Comparison of ENCODE assay signal across 9 cellular contexts in genomic region chr5:123119334-123119986, GRCh38. TPM values are rescaled to one million over a fixed set of nuclear protein-coding genes. Genes with fewer than 3 reads are reported as not detected.
DNase-seq lines count a peak whose midpoint lies in the region; ATAC-seq and TF ChIP-seq lines count a peak whose summit lies in the region.
"Had no signal": no experiment of that assay in that cellular context is flagged by ENCODE, and none has a peak within 500 bp of the region (broad histone marks: within the 10 kb centered on the region; RNA-seq: fewer than 3 reads in every experiment).

No MANE protein-coding gene starts in this region.

- no peaks in the 10 kb centered on the region for H3K9me3 ChIP-seq in MG63

- H3K27me3 ChIP-seq in MG63, result no peaks in the 10 kb centered on the region

- TF ChIP-seq CTCF in choroid plexus epithelial cell (conservative IDR thresholded peaks at IDR 0.05; ENCODE audit: low read depth, low read length) (peak; percentile 41), mesothelial cell of epicardium (IDR thresholded peaks at IDR 0.05; ENCODE audit: unreplicated experiment) (no peak), CD14-positive monocyte (IDR thresholded peaks at IDR 0.05) (no peak)

- H3K9me3 Mint-ChIP-seq in mesothelial cell of epicardium (no peaks in the 10 kb centered on the region), CD14-positive monocyte (peaks cover 0 to 2% (median 0%) of the 10 kb centered on the region in 7 donors)

- peak overlapping the region; percentile 87 for H3K27ac Mint-ChIP-seq in mesothelial cell of epicardium
- H3K27ac Mint-ChIP-seq in CD14-positive monocyte, result no peak overlapping the region

- no peaks in the 10 kb centered on the region for H3K36me3 ChIP-seq in MG63

- H3K27me3 Mint-ChIP-seq in mesothelial cell of epicardium (ENCODE audit: low read depth) (no peaks in the 10 kb centered on the region), CD14-positive monocyte (ENCODE audit: low read depth in 3 of 3) (peaks cover 10 to 34% (median 18%) of the 10 kb centered on the region in 3 donors)

- ATAC-seq in HG03045 (IDR thresholded peaks at IDR 0.05; ENCODE audit: unreplicated experiment) (no peak), HG02981 (IDR thresholded peaks at IDR 0.05; ENCODE audit: unreplicated experiment) (no peak)

- H3K4me1 Mint-ChIP-seq in mesothelial cell of epicardium, result peaks cover 37% of the 10 kb centered on the region
- no peaks in the 10 kb centered on the region for H3K4me1 Mint-ChIP-seq in CD14-positive monocyte

- peak overlapping the region; percentile 6 for H3K4me3 Mint-ChIP-seq in mesothelial cell of epicardium
- peak overlapping the region in 1 of 2 donors; percentile 4 for H3K4me3 Mint-ChIP-seq in CD14-positive monocyte

- intact Hi-C loops in CD14-positive monocyte (cut with micrococcal nuclease) (no loop called here), posterior cingulate gyrus (cut with DNase I) (no loop called here)

- H3K4me3 ChIP-seq in MG63, result no peak overlapping the region
- peak overlapping the region; percentile 37 for H3K4me3 ChIP-seq in choroid plexus epithelial cell (ENCODE audit: low read depth, low read length)

- H3K36me3 Mint-ChIP-seq in mesothelial cell of epicardium, result peaks cover 5% of the 10 kb centered on the region
- no peaks in the 10 kb centered on the region for H3K36me3 Mint-ChIP-seq in CD14-positive monocyte

- DNase-seq in EH (ENCODE audit: low read depth) (peak; percentile 69), MG63 (peak; percentile 28), choroid plexus epithelial cell (ENCODE audit: low read depth) (peak; percentile 74), mesothelial cell of epicardium (ENCODE audit: low spot score in 2 of 2, unreplicated experiment in 2 of 2) (peak in 1 of 2 experiments; percentile 59), CD14-positive monocyte (ENCODE audit: low spot score) (no peak), posterior cingulate gyrus (no peak)
- DNase-seq: midbrain had no signal

RNA-seq across cellular contexts. Expression of gene PRDM6, which starts 30.4 kb away (rescaled TPM):
- 0.13 and 0.32 TPM in 2 replicates for total RNA-seq in MG63 (2014; rRNA removed; shearing (Covaris generic); ENCODE audit: low replicate concordance)
- 8.5 to 11.8 TPM (median 8.9 TPM) in 3 replicates for total RNA-seq in mesothelial cell of epicardium
- not detected for polyA plus RNA-seq in CD14-positive monocyte

Comparison
In these comparisons a context has a peak if more than half of its experiments do, and no peak if none do; other contexts are left out.
1. DNase-seq: peak in EH (single experiment), MG63 (single experiment) and choroid plexus epithelial cell (single experiment); none in CD14-positive monocyte (single experiment) and posterior cingulate gyrus (0 of 10).